Comparison of ENCODE assay signal across 18 cellular contexts in the genomic region with DNA sequence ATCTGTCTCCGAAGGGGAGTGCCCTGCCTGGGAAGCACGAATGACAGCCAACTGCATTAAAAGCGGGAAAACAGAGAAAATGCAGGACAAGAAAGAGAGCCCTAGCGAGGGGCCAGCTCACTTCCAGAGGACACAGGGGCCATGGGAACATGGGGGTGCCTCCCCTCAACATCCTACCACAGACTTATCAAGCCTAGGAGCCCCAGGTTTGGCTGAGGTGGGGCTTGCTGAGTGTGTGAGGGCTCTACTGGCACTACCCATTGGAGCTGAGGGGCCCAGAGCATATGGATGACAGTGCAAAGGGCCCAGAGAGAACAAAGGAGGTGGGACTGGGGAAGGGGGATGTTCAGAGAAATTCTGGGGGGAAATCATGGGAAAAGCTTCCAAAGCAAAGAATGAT.
A peak's percentile ranks its signal among the peaks of the same experiment; 100 is the strongest.
DNase-seq lines count a peak whose midpoint lies in the region; ATAC-seq and TF ChIP-seq lines count a peak whose summit lies in the region.
"Had no signal": no experiment of that assay in that cellular context is flagged by ENCODE, and none has a peak within 500 bp of the region (broad histone marks: within the 10 kb centered on the region; RNA-seq: fewer than 3 reads in every experiment).

No MANE protein-coding gene starts in this region.

- ATAC-seq in activated naive CD4-positive, alpha-beta T cell treated with anti-CD3 and anti-CD28 coated beads, Interleukin-2, amount 50 U/mL, for 72 hours = no peak
- ATAC-seq: A549 had no signal

- H3K4me3 ChIP-seq in endodermal cell (ENCODE audit: low read length) = no peak overlapping the region
- H3K4me3 ChIP-seq: A549 had no signal

- DNase-seq in ELF-1 (ENCODE audit: low read depth, low spot score) = peak; percentile 2
- DNase-seq in endodermal cell = peak; percentile 17
- DNase-seq in posterior vena cava (ENCODE audit: low spot score) = peak; percentile 20
- peak; percentile 25 for DNase-seq in ureter (ENCODE audit: low spot score)
- no peak for DNase-seq in activated naive CD4-positive, alpha-beta T cell treated with anti-CD3 and anti-CD28 coated beads, Interleukin-2, amount 50 U/mL, for 72 hours (ENCODE audit: low spot score in 2 of 2)
- DNase-seq in DMS 273 (lab: John Stamatoyannopoulos, UW; ENCODE audit: unreplicated experiment) = no peak
- DNase-seq in HuH-7 (ENCODE audit: low spot score) = no peak
- DNase-seq: AML-193; Caco-2; CD4-positive, alpha-beta T cell; DMS153; DMS79; GF-D8; GOT3; H7 had no signal

- no peak overlapping the region for H3K9ac ChIP-seq in endodermal cell (ENCODE audit: extremely low read depth, low read length, poor library complexity, severe bottlenecking)

- no peaks in the 10 kb centered on the region for H3K27me3 ChIP-seq in endodermal cell (ENCODE audit: control insufficient read depth, insufficient read depth, low read length, poor library complexity, severe bottlenecking)

- no peak overlapping the region for H3K4me3 Mint-ChIP-seq in endodermal cell
- H3K4me3 Mint-ChIP-seq: CD4-positive, alpha-beta T cell had no signal

- H3K36me3 Mint-ChIP-seq in endodermal cell (ENCODE audit: low read depth) = no peaks in the 10 kb centered on the region
- H3K36me3 Mint-ChIP-seq in activated naive CD4-positive, alpha-beta T cell treated with anti-CD3 and anti-CD28 coated beads, Interleukin-2, amount 50 U/mL, for 72 hours = no peaks in the 10 kb centered on the region

- no peaks in the 10 kb centered on the region for H3K36me3 ChIP-seq in endodermal cell (ENCODE audit: control insufficient read depth, insufficient read depth, low read length)

- no peak overlapping the region for H3K27ac ChIP-seq in endodermal cell (ENCODE audit: low read depth, low read length)
- H3K27ac ChIP-seq: 22Rv1, A549, C4-2B had no signal

- intact Hi-C loops in posterior vena cava (cut with DNase I) = no loop called here

- H3K4me1 ChIP-seq in endodermal cell (ENCODE audit: control insufficient read depth, insufficient read depth, low read length) = peaks cover 2% of the 10 kb centered on the region
- H3K4me1 ChIP-seq: A549, Caco-2 had no signal

- peaks cover 3% of the 10 kb centered on the region for H3K4me1 Mint-ChIP-seq in endodermal cell

- 70 to 76% methylated on average over 2 to 4 of the region's 4 CpGs for WGBS in endodermal cell (ENCODE audit: insufficient coverage in 1 of 2, insufficient read length in 1 of 2), 2 experiments

- no peak overlapping the region for H3K27ac Mint-ChIP-seq in endodermal cell
- no peak overlapping the region for H3K27ac Mint-ChIP-seq in activated naive CD4-positive, alpha-beta T cell treated with anti-CD3 and anti-CD28 coated beads, Interleukin-2, amount 50 U/mL, for 72 hours
- H3K27ac Mint-ChIP-seq: CD4-positive, alpha-beta T cell had no signal

- H3K9me3 ChIP-seq in endodermal cell (ENCODE audit: control insufficient read depth, low read length) = no peaks in the 10 kb centered on the region
- H3K9me3 ChIP-seq: A549, Caco-2 had no signal

- TF ChIP-seq CTCF in endodermal cell (conservative IDR thresholded peaks at IDR 0.05) = no peak

- H3K9me3 Mint-ChIP-seq in endodermal cell = peaks cover 66% of the 10 kb centered on the region
- H3K9me3 Mint-ChIP-seq in activated naive CD4-positive, alpha-beta T cell treated with anti-CD3 and anti-CD28 coated beads, Interleukin-2, amount 50 U/mL, for 72 hours = no peaks in the 10 kb centered on the region
- H3K9me3 Mint-ChIP-seq: CD4-positive, alpha-beta T cell had no signal

- H3K27me3 Mint-ChIP-seq in endodermal cell (ENCODE audit: insufficient read depth) = no peaks in the 10 kb centered on the region
- H3K27me3 Mint-ChIP-seq: CD4-positive, alpha-beta T cell had no signal

Comparison
In these comparisons a context has a peak if more than half of its experiments do, and no peak if none do; other contexts are left out.
1. DNase-seq: peak in ELF-1 (single experiment), endodermal cell (single experiment), posterior vena cava (single experiment) and ureter (single experiment); none in activated naive CD4-positive, alpha-beta T cell treated with anti-CD3 and anti-CD28 coated beads, Interleukin-2, amount 50 U/mL, for 72 hours (0 of 2), DMS 273 (single experiment) and HuH-7 (single experiment).